In the genomic region with DNA sequence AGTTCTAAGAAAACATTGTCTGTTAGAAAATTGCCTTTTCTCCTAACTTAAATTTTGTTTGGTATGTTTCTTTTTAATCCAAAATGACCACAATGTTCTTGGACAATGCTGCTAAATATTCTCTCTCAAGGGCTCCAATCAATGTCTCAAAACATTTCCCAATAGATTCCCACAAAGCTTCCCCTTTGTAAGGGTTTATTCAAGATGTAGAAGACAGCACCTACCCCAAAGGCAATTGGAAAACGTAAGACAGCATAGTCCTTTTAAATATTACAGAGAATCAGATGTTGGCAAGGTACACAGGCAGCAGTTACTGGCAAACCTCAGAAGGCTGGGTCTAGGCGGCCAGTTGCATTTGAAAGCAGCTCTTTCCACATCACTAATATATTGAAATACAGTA, we compare ENCODE assay signal across 7 cellular contexts. TPM values are rescaled to one million over a fixed set of nuclear protein-coding genes. Genes with fewer than 3 reads are reported as not detected.
"Had no signal": no experiment of that assay in that cellular context is flagged by ENCODE, and none has a peak within 500 bp of the region (broad histone marks: within the 10 kb centered on the region; RNA-seq: fewer than 3 reads in every experiment).

No MANE protein-coding gene starts in this region.

- H3K27ac Mint-ChIP-seq: GM23338 had no signal

- H3K4me3 ChIP-seq: GM23338 had no signal

- H2AFZ ChIP-seq: GM23338 had no signal

- ATAC-seq: GM23338, HepG2 had no signal

- H3K4me1 Mint-ChIP-seq: GM23338, IgD-negative memory B cell had no signal

- H3K4me3 Mint-ChIP-seq: GM23338, IgD-negative memory B cell had no signal

- H3K4me2 ChIP-seq: GM23338 had no signal

- H3K27ac ChIP-seq: HL-60 had no signal

- DNase-seq: H7, HCEC 1CT, KBM-7 had no signal

- FAIRE-seq: HepG2 had no signal

RNA-seq across cellular contexts. Expression of a gene that starts 34.0 kb away (rescaled TPM):
- total RNA-seq: HepG2 had no signal
- polyA plus RNA-seq: HepG2, IgD-negative memory B cell had no signal
